10 cellular contexts compared by ENCODE assay signal in genomic region chr6:659716-660581, GRCh38. TPM values are rescaled to one million over a fixed set of nuclear protein-coding genes. Genes with fewer than 3 reads are reported as not detected.
DNase-seq lines count a peak whose midpoint lies in the region; ATAC-seq, FAIRE-seq and TF ChIP-seq lines count a peak whose summit lies in the region.
"Had no signal": no experiment of that assay in that cellular context is flagged by ENCODE, and none has a peak within 500 bp of the region (broad histone marks: within the 10 kb centered on the region; RNA-seq: fewer than 3 reads in every experiment).

No MANE protein-coding gene starts in this region.

- CTCF ChIA-PET in activated CD4-positive, alpha-beta T cell treated with anti-CD3 and anti-CD28 coated beads for 36 hours (lab: Charles Lee), result interaction anchor here (0.6 to 2.5 kb wide), 6 partner anchors 20 to 254 kb away, joined by 3 to 7 read pairs (median 4); no protein-coding TSS in a partner anchor
- CTCF ChIA-PET in K562 (lab: Yijun Ruan, JAX; ENCODE audit: low intra/inter-chr PET ratio), result no interaction called here

- H3K27me3 Mint-ChIP-seq in activated CD4-positive, alpha-beta T cell treated with anti-CD3 and anti-CD28 coated beads for 36 hours, result no peaks in the 10 kb centered on the region

- H2AFZ ChIP-seq in K562 (ENCODE audit: low read depth, low read length), result no peak overlapping the region
- H2AFZ ChIP-seq in smooth muscle cell (ENCODE audit: low read depth), result no peak overlapping the region

- H3K27me3 ChIP-seq in K562 (ENCODE audit: control insufficient read depth in 2 of 2, insufficient read depth in 2 of 2, low read length in 2 of 2) (no peaks in the 10 kb centered on the region), smooth muscle cell (ENCODE audit: low read depth) (no peaks in the 10 kb centered on the region), lower lobe of right lung (ENCODE audit: low read depth) (no peaks in the 10 kb centered on the region), Peyer's patch (no peaks in the 10 kb centered on the region)

- H3K4me3 Mint-ChIP-seq in activated CD4-positive, alpha-beta T cell treated with anti-CD3 and anti-CD28 coated beads for 36 hours, result no peak overlapping the region

- WGBS in K562 (ENCODE audit: insufficient coverage, low coverage, missing lambda C conversion rate), result 40% methylated on average over 12 of the region's 13 CpGs
- WGBS in smooth muscle cell (ENCODE audit: low lambda C conversion rate), result 56% methylated on average over 13 of the region's 13 CpGs

- TF ChIP-seq RAD21 in K562 (CRISPR knock-in tag; conservative IDR thresholded peaks at IDR 0.05 in 1 of 2, IDR thresholded peaks at IDR 0.05 in 1 of 2), result no peak

- no peak for FAIRE-seq in K562 (lab: Jason Lieb, UNC)

- H3K36me3 Mint-ChIP-seq in activated CD4-positive, alpha-beta T cell treated with anti-CD3 and anti-CD28 coated beads for 36 hours (ENCODE audit: low read depth), result peaks cover 26% of the 10 kb centered on the region

- in situ Hi-C loops in K562 (cut with MboI), result no loop called here

- peaks cover 5% of the 10 kb centered on the region for H3K9me3 Mint-ChIP-seq in activated CD4-positive, alpha-beta T cell treated with anti-CD3 and anti-CD28 coated beads for 36 hours (ENCODE audit: low read depth)

- POLR2A ChIA-PET in activated CD4-positive, alpha-beta T cell treated with anti-CD3 and anti-CD28 coated beads for 36 hours (lab: Charles Lee), result no interaction called here
- POLR2A ChIA-PET in K562 (lab: Yijun Ruan, JAX), result interaction anchor here (1.1 to 1.7 kb wide), 7 partner anchors 8 to 37 kb away, joined by 3 to 9 read pairs (median 4); no protein-coding TSS in a partner anchor

- H3K4me1 ChIP-seq in K562 (replicated peaks in 1 of 2; ENCODE audit: control insufficient read depth in 2 of 2, insufficient read depth in 2 of 2, low read length in 2 of 2) (peaks cover 23 to 25% of the 10 kb centered on the region in 2 experiments), smooth muscle cell (ENCODE audit: low read depth) (peaks cover 14% of the 10 kb centered on the region), lower lobe of right lung (peaks cover 15% of the 10 kb centered on the region), Peyer's patch (no peaks in the 10 kb centered on the region)

- no peaks in the 10 kb centered on the region for H3F3A ChIP-seq in smooth muscle cell (ENCODE audit: low read depth)

- H3K4me3 ChIP-seq in Jurkat, Clone E6-1 (ENCODE audit: low read length), result no peak overlapping the region
- H3K4me3 ChIP-seq in K562, result no peak overlapping the region
- no peak overlapping the region for H3K4me3 ChIP-seq in smooth muscle cell
- H3K4me3 ChIP-seq in lower lobe of right lung, result no peak overlapping the region
- no peak overlapping the region for H3K4me3 ChIP-seq in Peyer's patch

- no peak for ATAC-seq in activated CD4-positive, alpha-beta T cell treated with anti-CD3 and anti-CD28 coated beads for 36 hours
- ATAC-seq in K562, result peak; percentile 72
- ATAC-seq in GM19324 (IDR thresholded peaks at IDR 0.05; ENCODE audit: low FRiP score, unreplicated experiment), result no peak
- ATAC-seq in lower lobe of right lung, result no peak

- peak overlapping the region; percentile 38 for H3K27ac Mint-ChIP-seq in activated CD4-positive, alpha-beta T cell treated with anti-CD3 and anti-CD28 coated beads for 36 hours

- TF ChIP-seq EP300 in K562 (IDR thresholded peaks at IDR 0.05; ENCODE audit: low read length), result no peak

- intact Hi-C loops in activated CD4-positive, alpha-beta T cell treated with anti-CD3 and anti-CD28 coated beads for 36 hours (cut with DNase I, micrococcal nuclease), result loop anchor here in 1 of 2 experiments (5.0 kb wide), 1 partner anchor 32 kb away; the partner anchor contains the start of gene EXOC2
- intact Hi-C loops in K562 (cut with micrococcal nuclease), result loop anchor here (2.0 to 5.0 kb wide), 2 partner anchors 55 to 68 kb away; no protein-coding TSS in a partner anchor
- intact Hi-C loops in lower lobe of right lung (cut with DNase I), result no loop called here

- TF ChIP-seq CTCF in K562 (IDR thresholded peaks at IDR 0.05 in 2 of 3, conservative IDR thresholded peaks at IDR 0.05 in 1 of 3; ENCODE audit: insufficient read depth in 2 of 3, low read depth in 1 of 3, low read length in 3 of 3) (no peak), smooth muscle cell (IDR thresholded peaks at IDR 0.05; ENCODE audit: borderline replicate concordance, insufficient read depth, poor library complexity, severe bottlenecking) (no peak), lower lobe of right lung (IDR thresholded peaks at IDR 0.05) (no peak), Peyer's patch (IDR thresholded peaks at IDR 0.05) (no peak)

- H3K9ac ChIP-seq in K562 (ENCODE audit: insufficient read depth in 1 of 2, low read depth in 2 of 2, low read length in 2 of 2) (peak overlapping the region; percentile 35 to 46; a peak in 3 of 4 replicates), smooth muscle cell (ENCODE audit: low read depth) (no peak overlapping the region)

- H3K79me2 ChIP-seq in K562 (ENCODE audit: control insufficient read depth, insufficient read depth, low read length) (peaks cover 32% of the 10 kb centered on the region), smooth muscle cell (ENCODE audit: low read depth) (peaks cover 46% of the 10 kb centered on the region)

- no peak overlapping the region; the same call in none of the 2 replicates for H3K4me2 ChIP-seq in K562 (ENCODE audit: insufficient read depth, low read length)
- peak overlapping the region; percentile 36 for H3K4me2 ChIP-seq in smooth muscle cell

- H3K9me3 ChIP-seq in K562 (replicated peaks; ENCODE audit: control insufficient read depth, insufficient read depth, low read depth, low read length) (no peaks in the 10 kb centered on the region), smooth muscle cell (replicated peaks; ENCODE audit: low read depth) (no peaks in the 10 kb centered on the region), lower lobe of right lung (no peaks in the 10 kb centered on the region), Peyer's patch (no peaks in the 10 kb centered on the region)

- H4K20me1 ChIP-seq in K562 (replicated peaks; ENCODE audit: control insufficient read depth, insufficient read depth, low read length) (no peaks in the 10 kb centered on the region; the same call in 1 of the 2 replicates), smooth muscle cell (ENCODE audit: low read depth) (peaks cover 5% of the 10 kb centered on the region)

- no peaks in the 10 kb centered on the region for H3K9me1 ChIP-seq in K562 (ENCODE audit: control insufficient read depth, insufficient read depth, low read length)

- H3K4me1 Mint-ChIP-seq in activated CD4-positive, alpha-beta T cell treated with anti-CD3 and anti-CD28 coated beads for 36 hours, result peaks cover 61% of the 10 kb centered on the region

- H3K36me3 ChIP-seq in K562 (ENCODE audit: control insufficient read depth, insufficient read depth, low read length), result peaks cover 6% of the 10 kb centered on the region; the same call in 1 of the 3 replicates
- H3K36me3 ChIP-seq in smooth muscle cell (ENCODE audit: low read depth), result no peaks in the 10 kb centered on the region
- H3K36me3 ChIP-seq in lower lobe of right lung, result peaks cover 11% of the 10 kb centered on the region
- peaks cover 0 to 8% (median 0%) of the 10 kb centered on the region in 3 donors for H3K36me3 ChIP-seq in Peyer's patch

- no peak for TF ChIP-seq POLR2A in K562 (conservative IDR thresholded peaks at IDR 0.05)
- TF ChIP-seq POLR2A in Peyer's patch (IDR thresholded peaks at IDR 0.05), result no peak

- H3K27ac ChIP-seq in K562 (ENCODE audit: extremely low read depth, low read depth, low read length), result peak overlapping the region; percentile 44; the same call in 2 of the 3 replicates
- H3K27ac ChIP-seq in smooth muscle cell (ENCODE audit: low read depth), result peak overlapping the region; percentile 50
- H3K27ac ChIP-seq in lower lobe of right lung, result no peak overlapping the region
- H3K27ac ChIP-seq in Peyer's patch, result no peak overlapping the region

- peak; percentile 38 for DNase-seq in activated CD4-positive, alpha-beta T cell treated with anti-CD3 and anti-CD28 coated beads for 36 hours
- DNase-seq in activated CD4-positive, alpha-beta T cell treated with anti-CD3 and anti-CD28 coated beads, Interleukin-2, amount 50 U/mL, for 1 hour, result no peak
- DNase-seq in Jurkat, Clone E6-1 (ENCODE audit: low read depth, low spot score), result peak; percentile 52
- DNase-seq in K562 (ENCODE audit: extremely low read depth in 1 of 4, low spot score in 3 of 4) (peak; percentile 61 to 78 (median 70)), smooth muscle cell (lab: John Stamatoyannopoulos, UW; ENCODE audit: unreplicated experiment) (no peak), lower lobe of right lung (no peak), Peyer's patch (no peak)
- DNase-seq: stimulated activated naive CD4-positive, alpha-beta T cell treated with Interleukin-2 at 50 U/mL for 16 hours had no signal

- BruUV-seq in K562 (replicated peaks; lab: Mats Ljungman, UMichigan), result no TSS peak

RNA-seq across cellular contexts. Expression of gene HUS1B, which starts 3.0 kb away (rescaled TPM):
- under 1 TPM; 0.42 to 0.87 TPM for total RNA-seq in activated CD4-positive, alpha-beta T cell treated with anti-CD3 and anti-CD28 coated beads for 36 hours
- not detected for polyA plus RNA-seq in Jurkat, Clone E6-1 (2012; ENCODE audit: insufficient read depth, insufficient read length)
- total RNA-seq in K562 (2011; cell fraction: chromatin; rRNA removed; ENCODE audit: low replicate concordance), result 5.6 and 5.8 TPM in 2 replicates
- total RNA-seq in K562 (2011; cell fraction: nucleolus; rRNA removed), result 2.8 and 3.8 TPM in 2 replicates
- total RNA-seq in K562 (2011; cell fraction: nucleoplasm; rRNA removed), result 2.7 and 4.0 TPM in 2 replicates
- total RNA-seq in K562 (2014; rRNA removed) (1.1 and 1.3 TPM in 2 replicates), K562 (2014; rRNA removed; fragmentation: Illumina TruSeq; extraction: Trizol) (0.44 and 0.67 TPM in 2 replicates), K562 (2015; rRNA removed; fragmentation: Illumina TruSeq; extraction: Trizol) (0.57 and 0.69 TPM in 2 replicates), K562 (2021) (1.0 and 1.4 TPM in 2 replicates), smooth muscle cell (0.58 and 0.81 TPM in 2 replicates), lower lobe of right lung (1.1 TPM), Peyer's patch (10 to 100 TPM in 1 of 4 donors, 1 to 10 TPM in 3; 3.1 to 10.7 (median 4.8) TPM)
- polyA plus RNA-seq in K562 (2011; rRNA removed) (0.29 and 0.31 TPM in 2 replicates), K562 (2014; fragmentation: Illumina TruSeq; extraction: Trizol) (0.16 and 0.32 TPM in 2 replicates), K562 (2014; fragmentation: Nextera tagmentation; extraction: Ambion mirVana) (under 1 TPM in 1 of 2 experiments, not detected in 1; 0.32 TPM), K562 (2014; rRNA removed) (0.32 TPM in 1 of 2 replicates, not detected in the other), smooth muscle cell (0.52 and 0.62 TPM in 2 replicates)
- 0.25 and 0.40 TPM in 2 replicates for polyA plus RNA-seq in K562 (2011; cell fraction: cytosol; rRNA removed)
- polyA plus RNA-seq in K562 (2011; cell fraction: nucleus; rRNA removed), result 0.74 and 1.4 TPM in 2 replicates
- 0.39 and 0.64 TPM in 2 replicates for polyA plus RNA-seq in K562 (2012)
- polyA minus RNA-seq in K562 (2011; rRNA and poly(A)+ RNA removed), result 0.63 and 0.74 TPM in 2 replicates
- 1.4 TPM in 1 of 2 replicates, not detected in the other for polyA minus RNA-seq in K562 (2011; cell fraction: cytosol; rRNA and poly(A)+ RNA removed)
- 2.6 TPM in 2 replicates for polyA minus RNA-seq in K562 (2011; cell fraction: nucleus; rRNA and poly(A)+ RNA removed)
- total RNA-seq: kidney epithelial cell had no signal

RNA-seq across cellular contexts. Expression of gene EXOC2, which starts 33.0 kb away (rescaled TPM):
- 10 to 100 TPM; 31.9 to 38.9 TPM for total RNA-seq in activated CD4-positive, alpha-beta T cell treated with anti-CD3 and anti-CD28 coated beads for 36 hours
- 29.2 TPM for polyA plus RNA-seq in Jurkat, Clone E6-1 (2012; ENCODE audit: insufficient read depth, insufficient read length)
- total RNA-seq in K562 (2011; cell fraction: chromatin; rRNA removed; ENCODE audit: low replicate concordance), result 29.0 and 54.6 TPM in 2 replicates
- total RNA-seq in K562 (2011; cell fraction: nucleolus; rRNA removed), result 15.0 and 20.5 TPM in 2 replicates
- 22.8 and 25.9 TPM in 2 replicates for total RNA-seq in K562 (2011; cell fraction: nucleoplasm; rRNA removed)
- total RNA-seq in K562 (2014; rRNA removed) (20.8 and 23.0 TPM in 2 replicates), K562 (2014; rRNA removed; fragmentation: Illumina TruSeq; extraction: Trizol) (27.9 and 28.6 TPM in 2 replicates), K562 (2015; rRNA removed; fragmentation: Illumina TruSeq; extraction: Trizol) (24.1 and 27.4 TPM in 2 replicates), K562 (2021) (24.4 and 24.7 TPM in 2 replicates), smooth muscle cell (33.9 and 39.3 TPM in 2 replicates), lower lobe of right lung (28.5 TPM), Peyer's patch (10 to 100 TPM; 10.3 to 23.9 (median 19.1) TPM)
- polyA plus RNA-seq in K562 (2011; rRNA removed) (22.5 and 30.2 TPM in 2 replicates), K562 (2014; fragmentation: Illumina TruSeq; extraction: Trizol) (20.2 and 24.2 TPM in 2 replicates), K562 (2014; fragmentation: Nextera tagmentation; extraction: Ambion mirVana) (10 to 100 TPM; 12.2 to 18.0 TPM), K562 (2014; rRNA removed) (17.0 and 23.6 TPM in 2 replicates), smooth muscle cell (21.9 and 24.3 TPM in 2 replicates)
- 17.0 and 18.6 TPM in 2 replicates for polyA plus RNA-seq in K562 (2011; cell fraction: cytosol; rRNA removed)
- 18.1 and 20.1 TPM in 2 replicates for polyA plus RNA-seq in K562 (2011; cell fraction: nucleus; rRNA removed)
- polyA plus RNA-seq in K562 (2012), result 20.4 TPM in 2 replicates
- 66.5 and 74.5 TPM in 2 replicates for polyA minus RNA-seq in K562 (2011; rRNA and poly(A)+ RNA removed)
- polyA minus RNA-seq in K562 (2011; cell fraction: cytosol; rRNA and poly(A)+ RNA removed), result 17.9 and 26.4 TPM in 2 replicates
- 22.2 and 34.4 TPM in 2 replicates for polyA minus RNA-seq in K562 (2011; cell fraction: nucleus; rRNA and poly(A)+ RNA removed)

Comparison
In these comparisons a context has a peak if more than half of its experiments do, and no peak if none do; other contexts are left out.
1. DNase-seq: peak in activated CD4-positive, alpha-beta T cell treated with anti-CD3 and anti-CD28 coated beads for 36 hours (single experiment), Jurkat, Clone E6-1 (single experiment) and K562 (4 of 4); none in activated CD4-positive, alpha-beta T cell treated with anti-CD3 and anti-CD28 coated beads, Interleukin-2, amount 50 U/mL, for 1 hour (single experiment), smooth muscle cell (single experiment), lower lobe of right lung (single experiment) and Peyer's patch (0 of 3).
2. H3K27ac ChIP-seq: peak in K562 (single experiment) and smooth muscle cell (single experiment); none in lower lobe of right lung (single experiment) and Peyer's patch (0 of 4).